Comparison of ENCODE assay signal across 25 cellular contexts in the genomic region with DNA sequence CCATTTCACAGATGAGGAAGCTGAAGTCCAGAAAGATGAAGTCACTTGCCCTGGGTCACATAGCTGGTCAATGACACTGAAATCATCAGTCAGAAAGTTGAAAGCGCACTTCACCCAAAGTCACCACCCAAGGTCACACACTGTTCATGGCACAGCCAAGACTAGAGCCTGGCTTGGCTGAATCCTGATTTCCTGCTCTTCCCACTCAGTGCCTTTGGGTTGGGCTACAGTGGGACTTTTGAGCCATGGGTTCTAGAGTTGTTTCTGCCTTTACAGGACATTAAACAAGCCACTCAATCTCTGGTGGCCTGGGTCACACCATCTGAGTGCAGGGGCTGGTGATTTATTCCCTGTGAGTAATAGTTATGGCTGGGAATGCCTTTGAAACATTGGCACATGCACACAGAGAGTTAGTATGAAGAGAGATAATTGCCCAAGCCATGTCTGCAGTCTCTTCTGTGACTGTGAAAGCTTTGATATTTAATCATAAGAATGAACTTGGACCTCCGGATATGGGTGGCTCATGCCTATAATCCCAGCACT. TPM values are rescaled to one million over a fixed set of nuclear protein-coding genes. Genes with fewer than 3 reads are reported as not detected.
"Had no signal": no experiment of that assay in that cellular context is flagged by ENCODE, and none has a peak within 500 bp of the region (broad histone marks: within the 10 kb centered on the region; RNA-seq: fewer than 3 reads in every experiment).

No MANE protein-coding gene starts in this region.

- DNase-seq: activated CD4-positive, alpha-beta memory T cell treated with anti-CD3 and anti-CD28 coated beads for 36 hours; activated CD4-positive, alpha-beta T cell treated with anti-CD3 and anti-CD28 coated beads for 4 hours; activated CD4-positive, CD25-positive, alpha-beta regulatory T cell; activated naive CD4-positive, alpha-beta T cell treated with Interleukin-2 at 50 U/mL for 16 hours; activated naive CD8-positive, alpha-beta T cell treated with anti-CD3 and anti-CD28 coated beads, Interleukin-2, amount 10 ng/mL, durations not matched to agents 7 days and 5 days; activated T-cell treated with anti-CD3 and anti-CD28 coated beads, Interleukin-2, amount 50 U/mL, for 48 hours; amygdala; cerebellar nuclear complex; endodermal cell; foreskin melanocyte; glutamatergic neuron; kidney glomerular epithelial cell; mesendoderm; mucosa of descending colon; stimulated activated CD4-positive, alpha-beta T cell treated with anti-CD3 and anti-CD28 coated beads, Interleukin-12 subunit alpha, Interleukin-12 subunit beta, amount 100 ng/mL, for 4 hours; stimulated activated CD4-positive, alpha-beta T cell treated with anti-CD3 and anti-CD28 coated beads, Interleukin-4, amount 100 ng/mL, for 4 hours; stimulated activated naive CD8-positive, alpha-beta T cell treated with anti-CD3 and anti-CD28 coated beads, Interleukin-15, Interleukin-2, amounts not matched to agents 100 U/mL and 50 U/mL, for 24 hours; SW 1271; T-helper 17 cell; tibial artery had no signal

- H3K79me2 ChIP-seq: hepatocyte had no signal

- H3K9ac ChIP-seq: neural progenitor cell had no signal

- H3K36me3 ChIP-seq: neural progenitor cell, prostate gland, right atrium auricular region, tibial artery had no signal

- H3K4me3 ChIP-seq: coronary artery, hepatocyte, mucosa of descending colon, neural progenitor cell, prostate gland, right atrium auricular region, tibial artery had no signal

- H3K27me3 ChIP-seq: hepatocyte, neural progenitor cell, right atrium auricular region, tibial artery had no signal

- H3K9me3 ChIP-seq: mucosa of descending colon, prostate gland, right atrium auricular region, tibial artery had no signal

- H2AFZ ChIP-seq: hepatocyte, neural progenitor cell had no signal

- ATAC-seq: mucosa of descending colon; stimulated activated naive CD8-positive, alpha-beta T cell treated with anti-CD3 and anti-CD28 coated beads, Interleukin-15, Interleukin-2, amounts not matched to agents 100 U/mL and 50 U/mL, for 24 hours; T-helper 17 cell had no signal

- H3K4me2 ChIP-seq: hepatocyte, neural progenitor cell had no signal

- H3K4me1 ChIP-seq: prostate gland had no signal

- H3K27ac ChIP-seq: coronary artery, hepatocyte, neural progenitor cell, prostate gland, right atrium auricular region, tibial artery had no signal

RNA-seq across cellular contexts. Expression of a gene that starts 15.9 kb away (rescaled TPM):
- total RNA-seq: activated CD4-positive, alpha-beta memory T cell treated with anti-CD3 and anti-CD28 coated beads for 36 hours had no signal
